Comparison of ENCODE assay signal across 1 cellular context in genomic region chr14:102344084-102344483, GRCh38.
TF ChIP-seq lines count a peak whose summit lies in the region.

No MANE protein-coding gene starts in this region.

TF ChIP-seq in HepG2, 621 proteins besides CTCF, POLR2A, EP300 and RAD21:
- TF ChIP-seq ZNF343 (CRISPR knock-in tag; IDR thresholded peaks at IDR 0.05): no peak
- TF ChIP-seq, protein P1, sequence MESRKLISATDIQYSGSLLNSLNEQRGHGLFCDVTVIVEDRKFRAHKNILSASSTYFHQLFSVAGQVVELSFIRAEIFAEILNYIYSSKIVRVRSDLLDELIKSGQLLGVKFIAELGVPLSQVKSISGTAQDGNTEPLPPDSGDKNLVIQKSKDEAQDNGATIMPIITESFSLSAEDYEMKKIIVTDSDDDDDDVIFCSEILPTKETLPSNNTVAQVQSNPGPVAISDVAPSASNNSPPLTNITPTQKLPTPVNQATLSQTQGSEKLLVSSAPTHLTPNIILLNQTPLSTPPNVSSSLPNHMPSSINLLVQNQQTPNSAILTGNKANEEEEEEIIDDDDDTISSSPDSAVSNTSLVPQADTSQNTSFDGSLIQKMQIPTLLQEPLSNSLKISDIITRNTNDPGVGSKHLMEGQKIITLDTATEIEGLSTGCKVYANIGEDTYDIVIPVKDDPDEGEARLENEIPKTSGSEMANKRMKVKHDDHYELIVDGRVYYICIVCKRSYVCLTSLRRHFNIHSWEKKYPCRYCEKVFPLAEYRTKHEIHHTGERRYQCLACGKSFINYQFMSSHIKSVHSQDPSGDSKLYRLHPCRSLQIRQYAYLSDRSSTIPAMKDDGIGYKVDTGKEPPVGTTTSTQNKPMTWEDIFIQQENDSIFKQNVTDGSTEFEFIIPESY (CRISPR knock-in tag; IDR thresholded peaks at IDR 0.05): peak; percentile 73; the same call in 1 of the 2 replicates
- no peak for TF ChIP-seq ZNF510 (CRISPR knock-in tag; IDR thresholded peaks at IDR 0.05; ENCODE audit: low read depth)
TF ChIP-seq in HepG2: peak in this region for 1.
